ENCODE assay signal across 1 cellular context in genomic region chr4:176320340-176320975, GRCh38.
TF ChIP-seq lines count a peak whose summit lies in the region.

No MANE protein-coding gene starts in this region.

TF ChIP-seq in HepG2, 621 proteins besides CTCF, POLR2A, EP300 and RAD21 (continued from another document and continues in another):
- 0 out of 2 replicates have a peak, but pooled peaks have one; percentile 40 for TF ChIP-seq ATF5 (CRISPR knock-in tag; IDR thresholded peaks at IDR 0.05; ENCODE audit: low read depth)
- TF ChIP-seq ZNF17 (CRISPR knock-in tag; IDR thresholded peaks at IDR 0.05) = no peak
- TF ChIP-seq DR1 (CRISPR knock-in tag; IDR thresholded peaks at IDR 0.05) = peak; percentile 63; the same call in 1 of the 2 replicates
- TF ChIP-seq ISX (CRISPR knock-in tag; conservative IDR thresholded peaks at IDR 0.05) = no peak; the same call in 1 of the 2 replicates
- no peak for TF ChIP-seq ZNF276 (CRISPR knock-in tag; IDR thresholded peaks at IDR 0.05; ENCODE audit: low read depth)
- no peak for TF ChIP-seq ZNF616 (CRISPR knock-in tag; IDR thresholded peaks at IDR 0.05; ENCODE audit: low read depth)
- no peak for TF ChIP-seq ZKSCAN5 (CRISPR knock-in tag; IDR thresholded peaks at IDR 0.05)
- no peak for TF ChIP-seq KLF11 (CRISPR knock-in tag; IDR thresholded peaks at IDR 0.05)
- TF ChIP-seq MXD4 (CRISPR knock-in tag; IDR thresholded peaks at IDR 0.05) = 0 out of 2 replicates have a peak, but pooled peaks have one; percentile 52
- no peak for TF ChIP-seq MAFK (conservative IDR thresholded peaks at IDR 0.05 in 1 of 2, IDR thresholded peaks at IDR 0.05 in 1 of 2; ENCODE audit: low read length in 2 of 2)
- no peak for TF ChIP-seq ZBTB3 (CRISPR knock-in tag; IDR thresholded peaks at IDR 0.05; ENCODE audit: borderline replicate concordance, low read depth)
- no peak for TF ChIP-seq KMT2B (CRISPR knock-in tag; IDR thresholded peaks at IDR 0.05)
- no peak for TF ChIP-seq SETDB1 (CRISPR knock-in tag; IDR thresholded peaks at IDR 0.05; ENCODE audit: borderline replicate concordance)
- TF ChIP-seq ZNF564 (CRISPR knock-in tag; IDR thresholded peaks at IDR 0.05) = no peak
- no peak for TF ChIP-seq CREM (IDR thresholded peaks at IDR 0.05)
- no peak for TF ChIP-seq CREM (CRISPR knock-in tag; IDR thresholded peaks at IDR 0.05)
- TF ChIP-seq ZNF800 (CRISPR knock-in tag; IDR thresholded peaks at IDR 0.05) = no peak
- TF ChIP-seq PCBP1 (IDR thresholded peaks at IDR 0.05; ENCODE audit: borderline replicate concordance, low read depth, low read length) = no peak
- TF ChIP-seq ZNF33A (CRISPR knock-in tag; IDR thresholded peaks at IDR 0.05; ENCODE audit: borderline replicate concordance) = no peak
- TF ChIP-seq NFIB (CRISPR knock-in tag; IDR thresholded peaks at IDR 0.05; ENCODE audit: borderline replicate concordance) = no peak
- TF ChIP-seq ZBTB43 (CRISPR knock-in tag; conservative IDR thresholded peaks at IDR 0.05) = peak; percentile 85
- no peak for TF ChIP-seq ZNF280D (CRISPR knock-in tag; IDR thresholded peaks at IDR 0.05)
- TF ChIP-seq FOXP4 (CRISPR knock-in tag; IDR thresholded peaks at IDR 0.05) = peak; percentile 27; the same call in 1 of the 2 replicates
- peak; percentile 41 for TF ChIP-seq AGO2 (optimal IDR thresholded peaks at IDR 0.05; ENCODE audit: low read depth, low read length)
- TF ChIP-seq HNRNPUL1 (IDR thresholded peaks at IDR 0.05; ENCODE audit: low read depth, low read length) = no peak
- no peak; the same call in none of the 2 replicates for TF ChIP-seq HDAC2 (CRISPR knock-in tag; IDR thresholded peaks at IDR 0.05)
- no peak for TF ChIP-seq NPAS2 (CRISPR knock-in tag; IDR thresholded peaks at IDR 0.05; ENCODE audit: borderline replicate concordance)
- TF ChIP-seq ARID2 (CRISPR knock-in tag; IDR thresholded peaks at IDR 0.05; ENCODE audit: borderline replicate concordance) = no peak
- no peak for TF ChIP-seq ZBTB40 (IDR thresholded peaks at IDR 0.05)
- no peak for TF ChIP-seq ZBTB40 (CRISPR knock-in tag; IDR thresholded peaks at IDR 0.05)
- no peak for TF ChIP-seq HOXA5 (CRISPR knock-in tag; IDR thresholded peaks at IDR 0.05)
- TF ChIP-seq KAT8 (CRISPR knock-in tag; IDR thresholded peaks at IDR 0.05) = no peak
- no peak for TF ChIP-seq TBP (CRISPR knock-in tag; IDR thresholded peaks at IDR 0.05)
- TF ChIP-seq ZNF512 (CRISPR knock-in tag; IDR thresholded peaks at IDR 0.05) = no peak
- TF ChIP-seq ATF1 (CRISPR knock-in tag; IDR thresholded peaks at IDR 0.05) = no peak
- TF ChIP-seq GPN1 (CRISPR knock-in tag; IDR thresholded peaks at IDR 0.05; ENCODE audit: borderline replicate concordance) = no peak
- TF ChIP-seq KLF12 (CRISPR knock-in tag; IDR thresholded peaks at IDR 0.05; ENCODE audit: borderline replicate concordance) = no peak
- TF ChIP-seq ZNF101 (CRISPR knock-in tag; IDR thresholded peaks at IDR 0.05; ENCODE audit: borderline replicate concordance, low read depth) = no peak
- TF ChIP-seq ZNF510 (CRISPR knock-in tag; IDR thresholded peaks at IDR 0.05; ENCODE audit: low read depth) = no peak
- TF ChIP-seq TOE1 (CRISPR knock-in tag; IDR thresholded peaks at IDR 0.05) = no peak
- TF ChIP-seq FOXO1 (CRISPR knock-in tag; IDR thresholded peaks at IDR 0.05) = no peak
- no peak for TF ChIP-seq ZKSCAN1 (IDR thresholded peaks at IDR 0.05; ENCODE audit: low read length)
